In genomic region chr1:239888639-239889038, GRCh38 we compare ENCODE assay signal across 1 cellular context.
TF ChIP-seq lines count a peak whose summit lies in the region.

No MANE protein-coding gene starts in this region.

TF ChIP-seq in GM23338, 12 proteins besides CTCF, POLR2A, EP300 and RAD21 (continued from another document):
- no peak for TF ChIP-seq ZNF462 (CRISPR knock-in tag; IDR thresholded peaks at IDR 0.05)
- TF ChIP-seq ZNF114 (CRISPR knock-in tag; IDR thresholded peaks at IDR 0.05) = no peak
- no peak for TF ChIP-seq JUNB (IDR thresholded peaks at IDR 0.05; ENCODE audit: unreplicated experiment)
- TF ChIP-seq STAT1 (IDR thresholded peaks at IDR 0.05; ENCODE audit: unreplicated experiment) = no peak
